In genomic region chr3:183360971-183361624, GRCh38 we compare ENCODE assay signal across 1 cellular context.
TF ChIP-seq lines count a peak whose summit lies in the region.

No MANE protein-coding gene starts in this region.

TF ChIP-seq in K562, 482 proteins besides CTCF, POLR2A, EP300 and RAD21 (continued from another document):
- TF ChIP-seq, protein P1, sequence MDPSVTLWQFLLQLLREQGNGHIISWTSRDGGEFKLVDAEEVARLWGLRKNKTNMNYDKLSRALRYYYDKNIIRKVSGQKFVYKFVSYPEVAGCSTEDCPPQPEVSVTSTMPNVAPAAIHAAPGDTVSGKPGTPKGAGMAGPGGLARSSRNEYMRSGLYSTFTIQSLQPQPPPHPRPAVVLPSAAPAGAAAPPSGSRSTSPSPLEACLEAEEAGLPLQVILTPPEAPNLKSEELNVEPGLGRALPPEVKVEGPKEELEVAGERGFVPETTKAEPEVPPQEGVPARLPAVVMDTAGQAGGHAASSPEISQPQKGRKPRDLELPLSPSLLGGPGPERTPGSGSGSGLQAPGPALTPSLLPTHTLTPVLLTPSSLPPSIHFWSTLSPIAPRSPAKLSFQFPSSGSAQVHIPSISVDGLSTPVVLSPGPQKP (CRISPR knock-in tag; IDR thresholded peaks at IDR 0.05): no peak
- no peak for TF ChIP-seq GABPA (tag; conservative IDR thresholded peaks at IDR 0.05; ENCODE audit: low read depth)
